ENCODE assay signal across 21 cellular contexts in the genomic region with DNA sequence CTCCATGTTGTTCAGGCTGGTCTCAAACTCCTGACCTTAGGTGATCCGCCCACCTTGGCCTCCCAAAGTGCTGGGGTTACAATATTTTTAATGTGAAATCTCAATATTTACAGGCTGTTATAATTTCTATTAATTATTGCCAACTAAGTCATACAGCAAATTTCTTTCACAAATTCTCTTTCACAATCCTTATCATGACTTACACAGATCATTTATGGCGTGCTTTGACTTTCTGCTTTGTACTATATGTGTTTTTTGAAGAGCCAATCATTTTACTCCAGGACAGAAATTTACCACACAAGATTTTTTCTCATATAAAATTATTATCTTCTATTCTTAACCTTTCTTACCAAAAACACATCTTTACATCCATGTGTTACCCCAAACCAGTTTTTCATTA.
DNase-seq lines count a peak whose midpoint lies in the region; ATAC-seq and TF ChIP-seq lines count a peak whose summit lies in the region.
"Had no signal": no experiment of that assay in that cellular context is flagged by ENCODE, and none has a peak within 500 bp of the region (broad histone marks: within the 10 kb centered on the region; RNA-seq: fewer than 3 reads in every experiment).

No MANE protein-coding gene starts in this region.

- no TSS peak for BruUV-seq in MCF 10A (replicated peaks; lab: Mats Ljungman, UMichigan)
- no TSS peak for BruUV-seq in PC-3 (replicated peaks; lab: Mats Ljungman, UMichigan)

- H3K4me3 ChIP-seq in breast epithelium (no peak overlapping the region), Karpas-422 (ENCODE audit: low read length) (no peak overlapping the region), PC-3 (ENCODE audit: low read length) (no peak overlapping the region), neural progenitor cell (no peak overlapping the region)

- no peak for TF ChIP-seq POLR2A in breast epithelium (IDR thresholded peaks at IDR 0.05)

- H3K9ac ChIP-seq in Karpas-422 (ENCODE audit: low read length) (no peak overlapping the region), PC-3 (ENCODE audit: low read length) (no peak overlapping the region), neural progenitor cell (no peak overlapping the region)

- H3K4me2 ChIP-seq in Karpas-422 (ENCODE audit: low read depth, low read length, poor library complexity, severe bottlenecking), result no peak overlapping the region
- H3K4me2 ChIP-seq in PC-3 (ENCODE audit: low read length), result no peak overlapping the region
- H3K4me2 ChIP-seq in neural progenitor cell, result no peak overlapping the region

- H3K27me3 Mint-ChIP-seq in MCF 10A (ENCODE audit: insufficient read depth, unreplicated experiment) (no peaks in the 10 kb centered on the region), neural progenitor cell (ENCODE audit: insufficient read depth, low read depth) (no peaks in the 10 kb centered on the region)

- H3K4me1 Mint-ChIP-seq in MCF 10A (ENCODE audit: insufficient read depth, unreplicated experiment) (no peaks in the 10 kb centered on the region), neural progenitor cell (no peaks in the 10 kb centered on the region)

- H3K4me1 ChIP-seq in breast epithelium (no peaks in the 10 kb centered on the region), Karpas-422 (ENCODE audit: low read length) (no peaks in the 10 kb centered on the region), PC-3 (ENCODE audit: insufficient read depth, low read length) (no peaks in the 10 kb centered on the region), neural progenitor cell (no peaks in the 10 kb centered on the region)

- H3K9me3 ChIP-seq in breast epithelium (peaks cover 0 to 5% of the 10 kb centered on the region in 2 donors), Karpas-422 (ENCODE audit: low read length) (peaks cover 59% of the 10 kb centered on the region), PC-3 (ENCODE audit: low read length) (peaks cover 46% of the 10 kb centered on the region), neural progenitor cell (ENCODE audit: low read depth) (peaks cover 17% of the 10 kb centered on the region)

- H3K4me3 Mint-ChIP-seq in MCF 10A (ENCODE audit: unreplicated experiment) (no peak overlapping the region), neural progenitor cell (no peak overlapping the region)
- H3K4me3 Mint-ChIP-seq: HFFc6; T-helper 2 cell treated with Interferon-gamma antibody and Interleukin-4, amounts not matched to agents 5 μg/mL and 100 μg/mL, for 36 hours had no signal

- H3K27ac Mint-ChIP-seq in MCF 10A (ENCODE audit: low read depth, unreplicated experiment) (no peak overlapping the region), neural progenitor cell (no peak overlapping the region)
- H3K27ac Mint-ChIP-seq: HFFc6; T-helper 2 cell treated with Interferon-gamma antibody and Interleukin-4, amounts not matched to agents 5 μg/mL and 100 μg/mL, for 36 hours had no signal

- intact Hi-C loops in MCF 10A (cut with micrococcal nuclease), result no loop called here
- intact Hi-C loops in breast epithelium (cut with DNase I; ENCODE audit: low total_unique reads), result no loop called here
- intact Hi-C loops in PC-3 (cut with micrococcal nuclease), result no loop called here

- no peaks in the 10 kb centered on the region for H3K36me3 Mint-ChIP-seq in MCF 10A (ENCODE audit: insufficient read depth, unreplicated experiment)
- H3K36me3 Mint-ChIP-seq in neural progenitor cell, result no peaks in the 10 kb centered on the region

- ATAC-seq in PC-3, result no peak
- no peak for ATAC-seq in HG03108 (IDR thresholded peaks at IDR 0.05; ENCODE audit: unreplicated experiment)
- no peak for ATAC-seq in GM19397 (IDR thresholded peaks at IDR 0.05; ENCODE audit: unreplicated experiment)
- ATAC-seq: Right ventricle myocardium inferior had no signal

- H3K79me2 ChIP-seq in Karpas-422 (ENCODE audit: low read length) (no peaks in the 10 kb centered on the region), PC-3 (ENCODE audit: low read length) (no peaks in the 10 kb centered on the region), neural progenitor cell (ENCODE audit: low read depth) (no peaks in the 10 kb centered on the region)

- TF ChIP-seq CTCF in MCF 10A (IDR thresholded peaks at IDR 0.05; ENCODE audit: unreplicated experiment) (no peak), breast epithelium (IDR thresholded peaks at IDR 0.05) (no peak), PC-3 (conservative IDR thresholded peaks at IDR 0.05; ENCODE audit: low read depth, low read length) (no peak), neural progenitor cell (IDR thresholded peaks at IDR 0.05) (no peak)

- H3F3A ChIP-seq in PC-3 (ENCODE audit: low read length, unreplicated experiment) (no peaks in the 10 kb centered on the region), neural progenitor cell (ENCODE audit: low read depth) (no peaks in the 10 kb centered on the region)

- H2AFZ ChIP-seq in Karpas-422 (ENCODE audit: low read length), result no peak overlapping the region
- H2AFZ ChIP-seq in PC-3 (ENCODE audit: low read length), result no peak overlapping the region
- no peak overlapping the region for H2AFZ ChIP-seq in neural progenitor cell (replicated peaks)

- H3K9me3 Mint-ChIP-seq in MCF 10A (ENCODE audit: unreplicated experiment) (peaks cover 18% of the 10 kb centered on the region), neural progenitor cell (peaks cover 31% of the 10 kb centered on the region)

- no peaks in the 10 kb centered on the region for H4K20me1 ChIP-seq in Karpas-422 (ENCODE audit: insufficient read depth, low read depth, low read length)
- H4K20me1 ChIP-seq in PC-3 (ENCODE audit: low read length), result no peaks in the 10 kb centered on the region
- no peaks in the 10 kb centered on the region for H4K20me1 ChIP-seq in neural progenitor cell (ENCODE audit: low read depth)

- POLR2A ChIA-PET in MCF 10A (lab: Yijun Ruan, JAX), result no interaction called here
- POLR2A ChIA-PET in PC-3 (lab: Charles Lee; ENCODE audit: unreplicated experiment), result no interaction called here

- CTCF ChIA-PET in MCF 10A (lab: Yijun Ruan, JAX), result no interaction called here
- CTCF ChIA-PET in PC-3 (lab: Charles Lee), result no interaction called here

- no peaks in the 10 kb centered on the region for H3K27me3 ChIP-seq in breast epithelium
- no peaks in the 10 kb centered on the region for H3K27me3 ChIP-seq in Karpas-422 (ENCODE audit: low read length)
- H3K27me3 ChIP-seq in PC-3 (ENCODE audit: low read length), result no peaks in the 10 kb centered on the region
- H3K27me3 ChIP-seq in neural progenitor cell, result no peaks in the 10 kb centered on the region

- H3K27ac ChIP-seq in breast epithelium, result no peak overlapping the region
- H3K27ac ChIP-seq in Karpas-422 (ENCODE audit: low read length), result no peak overlapping the region
- H3K27ac ChIP-seq in PC-3 (ENCODE audit: low read length), result no peak overlapping the region
- H3K27ac ChIP-seq in neural progenitor cell, result no peak overlapping the region

- H3K36me3 ChIP-seq in breast epithelium, result no peaks in the 10 kb centered on the region
- no peaks in the 10 kb centered on the region for H3K36me3 ChIP-seq in Karpas-422 (ENCODE audit: insufficient read depth, low read length)
- peaks cover 2% of the 10 kb centered on the region; the same call in 1 of the 2 replicates for H3K36me3 ChIP-seq in PC-3 (ENCODE audit: low read depth, low read length)
- H3K36me3 ChIP-seq in neural progenitor cell, result no peaks in the 10 kb centered on the region

- H3K9me2 ChIP-seq in Karpas-422 (replicated peaks; ENCODE audit: insufficient read depth, low read length), result no peaks in the 10 kb centered on the region
- no peaks in the 10 kb centered on the region for H3K9me2 ChIP-seq in PC-3 (replicated peaks; ENCODE audit: low read length)

- DNase-seq in MCF 10A (ENCODE audit: unreplicated experiment) (peak; percentile 36), breast epithelium (ENCODE audit: low spot score in 2 of 2) (no peak), Karpas-422 (peak; percentile 43), PC-3 (peak; percentile 3), neural progenitor cell (ENCODE audit: low spot score) (peak; percentile 4)
- no peak for DNase-seq in activated CD4-positive, alpha-beta T cell treated with anti-CD3 and anti-CD28 coated beads, Interleukin-2, amount 50 U/mL, for 1 hour
- DNase-seq: ACHN, COR-L47, DMS79, GDM1, GOT3, HFFc6, MV-4-11, NCI-H1417 treated with DMSO at 0.1 percent for 48 hours, NCI-H2029 treated with DMSO at 0.1 percent for 48 hours, NCI-H226, NCI-H524 treated with DMSO at 0.1 percent for 48 hours had no signal

Comparison
In these comparisons a context has a peak if more than half of its experiments do, and no peak if none do; other contexts are left out.
1. DNase-seq: peak in MCF 10A (single experiment), Karpas-422 (single experiment), PC-3 (single experiment) and neural progenitor cell (single experiment); none in breast epithelium (0 of 2) and activated CD4-positive, alpha-beta T cell treated with anti-CD3 and anti-CD28 coated beads, Interleukin-2, amount 50 U/mL, for 1 hour (single experiment).